31 cellular contexts compared by ENCODE assay signal in genomic region chr16:54746596-54746995, GRCh38.
"Had no signal": no experiment of that assay in that cellular context is flagged by ENCODE, and none has a peak within 500 bp of the region (broad histone marks: within the 10 kb centered on the region; RNA-seq: fewer than 3 reads in every experiment).

No MANE protein-coding gene starts in this region.

- DNase-seq: naive thymus-derived CD4-positive, alpha-beta T cell; natural killer cell; occipital lobe; ovary; posterior cingulate gyrus; psoas muscle; right cardiac atrium; right lobe of liver; spleen; stimulated activated CD4-positive, alpha-beta T cell treated with anti-CD3 and anti-CD28 coated beads, Interleukin-12 subunit alpha, Interleukin-12 subunit beta, amount 100 ng/mL, for 4 hours; stimulated activated CD4-positive, alpha-beta T cell treated with anti-CD3 and anti-CD28 coated beads, Interleukin-1b, Interleukin-23, amount 100 ng/mL, for 48 hours; stimulated activated CD4-positive, alpha-beta T cell treated with anti-CD3 and anti-CD28 coated beads, Interleukin-4, amount 100 ng/mL, for 1 hour; stimulated activated CD4-positive, alpha-beta T cell treated with anti-CD3 and anti-CD28 coated beads, Interleukin-4, amount 100 ng/mL, for 4 hours; stimulated activated CD8-positive, alpha-beta memory T cell treated with anti-CD3 and anti-CD28 coated beads, Interleukin-4, amount 100 ng/mL, for 48 hours; stimulated activated naive CD4-positive, alpha-beta T cell; stimulated activated naive CD8-positive, alpha-beta T cell treated with anti-CD3 and anti-CD28 coated beads, Interleukin-15, amount 100 ng/mL, for 72 hours; stimulated activated naive CD8-positive, alpha-beta T cell treated with anti-CD3 and anti-CD28 coated beads, Interleukin-15, Interleukin-2, amounts not matched to agents 100 U/mL and 50 U/mL, for 24 hours; substantia nigra; testis; tibial artery; transverse colon had no signal

- H3K36me3 Mint-ChIP-seq: naive thymus-derived CD4-positive, alpha-beta T cell; natural killer cell; stimulated activated memory B cell treated with anti-CD40 and anti-IgM and Interleukin-4, amounts not matched to agents 10 μg/mL and 1 μg/mL and 100 μg/mL, for 72 hours; type B pancreatic cell had no signal

- H3K27ac Mint-ChIP-seq: naive thymus-derived CD4-positive, alpha-beta T cell; natural killer cell; nephron; progenitor cell of endocrine pancreas; stimulated activated memory B cell treated with anti-CD40 and anti-IgM and Interleukin-4, amounts not matched to agents 10 μg/mL and 1 μg/mL and 100 μg/mL, for 72 hours; stimulated activated naive CD8-positive, alpha-beta T cell treated with anti-CD3 and anti-CD28 coated beads, Interleukin-15, amount 100 ng/mL, for 72 hours; type B pancreatic cell had no signal

- H3K9ac ChIP-seq: parathyroid adenoma had no signal

- H3K9me3 ChIP-seq: ovary, psoas muscle, right lobe of liver, spleen, suprapubic skin, testis, tibial artery, transverse colon, vagina had no signal

- H3K4me3 ChIP-seq: ovary, psoas muscle, right lobe of liver, skin epidermis, smooth muscle cell, spleen, suprapubic skin, testis, tibial artery, transverse colon, vagina had no signal

- H3K27me3 ChIP-seq: ovary, right lobe of liver, spleen, suprapubic skin, testis, tibial artery, transverse colon, vagina had no signal

- H3K4me1 ChIP-seq: parathyroid adenoma, psoas muscle, right lobe of liver, spleen, suprapubic skin, testis, tibial artery, transverse colon, vagina had no signal

- H3K79me2 ChIP-seq: parathyroid adenoma had no signal

- H3K4me3 Mint-ChIP-seq: naive thymus-derived CD4-positive, alpha-beta T cell; natural killer cell; nephron; neural crest cell; stimulated activated memory B cell treated with anti-CD40 and anti-IgM and Interleukin-4, amounts not matched to agents 10 μg/mL and 1 μg/mL and 100 μg/mL, for 72 hours; stimulated activated naive CD8-positive, alpha-beta T cell treated with anti-CD3 and anti-CD28 coated beads, Interleukin-15, amount 100 ng/mL, for 72 hours; type B pancreatic cell had no signal

- ATAC-seq: naive thymus-derived CD4-positive, alpha-beta T cell; natural killer cell; psoas muscle; right cardiac atrium; right lobe of liver; stimulated activated memory B cell treated with anti-CD40 and anti-IgM and Interleukin-4, amounts not matched to agents 10 μg/mL and 1 μg/mL and 100 μg/mL, for 72 hours; stimulated activated naive CD8-positive, alpha-beta T cell treated with anti-CD3 and anti-CD28 coated beads, Interleukin-15, amount 100 ng/mL, for 72 hours; stimulated activated naive CD8-positive, alpha-beta T cell treated with anti-CD3 and anti-CD28 coated beads, Interleukin-15, Interleukin-2, amounts not matched to agents 100 U/mL and 50 U/mL, for 24 hours had no signal

- H3K27me3 Mint-ChIP-seq: stimulated activated memory B cell treated with anti-CD40 and anti-IgM and Interleukin-4, amounts not matched to agents 10 μg/mL and 1 μg/mL and 100 μg/mL, for 72 hours had no signal

- H3K9me3 Mint-ChIP-seq: nephron; stimulated activated naive CD8-positive, alpha-beta T cell treated with anti-CD3 and anti-CD28 coated beads, Interleukin-15, amount 100 ng/mL, for 72 hours had no signal

- H2AFZ ChIP-seq: parathyroid adenoma had no signal

- H3K27ac ChIP-seq: ovary, parathyroid adenoma, psoas muscle, right lobe of liver, skin epidermis, spleen, suprapubic skin, testis, tibial artery, transverse colon, vagina had no signal

- H3K36me3 ChIP-seq: ovary, right lobe of liver, spleen, suprapubic skin, tibial artery, transverse colon, vagina had no signal

- H3K4me1 Mint-ChIP-seq: naive thymus-derived CD4-positive, alpha-beta T cell; natural killer cell; nephron; neural crest cell; stimulated activated memory B cell treated with anti-CD40 and anti-IgM and Interleukin-4, amounts not matched to agents 10 μg/mL and 1 μg/mL and 100 μg/mL, for 72 hours; stimulated activated naive CD8-positive, alpha-beta T cell treated with anti-CD3 and anti-CD28 coated beads, Interleukin-15, amount 100 ng/mL, for 72 hours had no signal

- H3K4me2 ChIP-seq: smooth muscle cell had no signal
